Comparison of ENCODE assay signal across 8 cellular contexts in genomic region chr19:7924651-7925170, GRCh38. TPM values are rescaled to one million over a fixed set of nuclear protein-coding genes. Genes with fewer than 3 reads are reported as not detected.
DNase-seq lines count a peak whose midpoint lies in the region; ATAC-seq and TF ChIP-seq lines count a peak whose summit lies in the region.

No MANE protein-coding gene starts in this region.

- H3F3A ChIP-seq in neural cell (ENCODE audit: insufficient read depth, low read length, poor library complexity, severe bottlenecking) = no peaks in the 10 kb centered on the region

- H3K27me3 ChIP-seq in left ventricle myocardium inferior (ENCODE audit: low read depth) = no peaks in the 10 kb centered on the region
- H3K27me3 ChIP-seq in dorsolateral prefrontal cortex = no peaks in the 10 kb centered on the region
- no peaks in the 10 kb centered on the region for H3K27me3 ChIP-seq in neural cell (ENCODE audit: insufficient read depth, low read depth, low read length)

- H3K36me3 ChIP-seq in left ventricle myocardium inferior = peaks cover 15% of the 10 kb centered on the region
- no peaks in the 10 kb centered on the region for H3K36me3 ChIP-seq in neural cell (ENCODE audit: insufficient read depth, low read length)

- H3K9me3 ChIP-seq in left ventricle myocardium inferior (replicated peaks) = no peaks in the 10 kb centered on the region
- no peaks in the 10 kb centered on the region for H3K9me3 ChIP-seq in neural cell (ENCODE audit: low read length)

- no peak for DNase-seq in left ventricle myocardium inferior
- DNase-seq in left ventricle myocardium superior = no peak
- DNase-seq in dorsolateral prefrontal cortex = peak in 1 of 10 donors; percentile 42
- DNase-seq in NCI-H146 treated with DMSO at 0.1 percent for 48 hours (lab: John Stamatoyannopoulos, UW; ENCODE audit: unreplicated experiment) = no peak
- DNase-seq in RWPE1 (ENCODE audit: low spot score) = no peak
- DNase-seq in GOT3 (lab: John Stamatoyannopoulos, UW) = no peak

- peak overlapping the region; percentile 48 for H3K4me2 ChIP-seq in neural cell (ENCODE audit: low read length)

- ATAC-seq in left ventricle myocardium superior (no peak), HG02938 (IDR thresholded peaks at IDR 0.05; ENCODE audit: unreplicated experiment) (no peak)

- CTCF ChIA-PET in RWPE1 (lab: Yijun Ruan, JAX) = interaction anchor here (0.6 kb wide), 1 partner anchor 161 kb away, joined by 5 read pairs; no protein-coding TSS in a partner anchor

- no peaks in the 10 kb centered on the region for H3K9me2 ChIP-seq in neural cell (ENCODE audit: insufficient read depth, low read length)

- H3K4me1 ChIP-seq in left ventricle myocardium inferior = peaks cover 71% of the 10 kb centered on the region

- no peak for TF ChIP-seq EP300 in neural cell (conservative IDR thresholded peaks at IDR 0.05; ENCODE audit: poor library complexity, severe bottlenecking)

- no peak for TF ChIP-seq CTCF in left ventricle myocardium inferior (IDR thresholded peaks at IDR 0.05; ENCODE audit: borderline replicate concordance)
- TF ChIP-seq CTCF in dorsolateral prefrontal cortex (IDR thresholded peaks at IDR 0.05 in 54 of 56, conservative IDR thresholded peaks at IDR 0.05 in 2 of 56; ENCODE audit: low read depth in 1 of 56, partially characterized antibody in 56 of 56) = no peak
- TF ChIP-seq CTCF in neural cell (IDR thresholded peaks at IDR 0.05; ENCODE audit: poor library complexity, severe bottlenecking) = no peak
- TF ChIP-seq CTCF in RWPE1 (conservative IDR thresholded peaks at IDR 0.05; ENCODE audit: low read depth) = no peak

- POLR2A ChIA-PET in RWPE1 (lab: Yijun Ruan, JAX; ENCODE audit: low non-redundant PET) = no interaction called here

- peaks cover 10% of the 10 kb centered on the region for H4K20me1 ChIP-seq in neural cell (ENCODE audit: insufficient read depth)

- H3K79me2 ChIP-seq in neural cell (replicated peaks; ENCODE audit: insufficient read depth, low read length) = peaks cover 14% of the 10 kb centered on the region

- no peak for TF ChIP-seq RAD21 in neural cell (conservative IDR thresholded peaks at IDR 0.05)

- no peak overlapping the region for H2AFZ ChIP-seq in neural cell (ENCODE audit: low read depth, low read length)

- intact Hi-C loops in left ventricle myocardium inferior (cut with micrococcal nuclease) = no loop called here
- intact Hi-C loops in left ventricle myocardium superior (cut with micrococcal nuclease) = no loop called here
- intact Hi-C loops in dorsolateral prefrontal cortex (cut with DNase I) = loop anchor here in 1 of 2 donors (5.0 to 10.0 kb wide), 3 partner anchors 57 to 240 kb away; partner anchors contain the start of gene TRAPPC5

- peak overlapping the region; percentile 89 for H3K9ac ChIP-seq in neural cell (ENCODE audit: low read length)

- no peak overlapping the region for H3K27ac ChIP-seq in left ventricle myocardium inferior (replicated peaks)
- peak overlapping the region in 39 of 59 donors; percentile 1 to 89 (median 62) for H3K27ac ChIP-seq in dorsolateral prefrontal cortex
- H3K27ac ChIP-seq in neural cell (ENCODE audit: low read length) = peak overlapping the region; percentile 65
- H3K27ac ChIP-seq in RWPE1 = no peak overlapping the region; the same call in 1 of the 2 replicates

- H3K4me3 ChIP-seq in left ventricle myocardium inferior (peak overlapping the region; percentile 65), dorsolateral prefrontal cortex (peak overlapping the region in 56 of 59 donors; percentile 24 to 74 (median 54)), neural cell (ENCODE audit: low read length) (peak overlapping the region; percentile 70)

TF ChIP-seq in neural cell, 6 proteins besides CTCF, POLR2A, EP300 and RAD21:
- TF ChIP-seq MXI1 (conservative IDR thresholded peaks at IDR 0.05; ENCODE audit: poor library complexity, severe bottlenecking) = no peak
- no peak for TF ChIP-seq EZH2 (IDR thresholded peaks at IDR 0.05; ENCODE audit: borderline replicate concordance, insufficient read depth, low read length, poor library complexity, severe bottlenecking)
- TF ChIP-seq TAF1 (IDR thresholded peaks at IDR 0.05; ENCODE audit: low read depth) = no peak
- TF ChIP-seq POLR2AphosphoS5 (IDR thresholded peaks at IDR 0.05) = no peak
- TF ChIP-seq, protein P1, sequence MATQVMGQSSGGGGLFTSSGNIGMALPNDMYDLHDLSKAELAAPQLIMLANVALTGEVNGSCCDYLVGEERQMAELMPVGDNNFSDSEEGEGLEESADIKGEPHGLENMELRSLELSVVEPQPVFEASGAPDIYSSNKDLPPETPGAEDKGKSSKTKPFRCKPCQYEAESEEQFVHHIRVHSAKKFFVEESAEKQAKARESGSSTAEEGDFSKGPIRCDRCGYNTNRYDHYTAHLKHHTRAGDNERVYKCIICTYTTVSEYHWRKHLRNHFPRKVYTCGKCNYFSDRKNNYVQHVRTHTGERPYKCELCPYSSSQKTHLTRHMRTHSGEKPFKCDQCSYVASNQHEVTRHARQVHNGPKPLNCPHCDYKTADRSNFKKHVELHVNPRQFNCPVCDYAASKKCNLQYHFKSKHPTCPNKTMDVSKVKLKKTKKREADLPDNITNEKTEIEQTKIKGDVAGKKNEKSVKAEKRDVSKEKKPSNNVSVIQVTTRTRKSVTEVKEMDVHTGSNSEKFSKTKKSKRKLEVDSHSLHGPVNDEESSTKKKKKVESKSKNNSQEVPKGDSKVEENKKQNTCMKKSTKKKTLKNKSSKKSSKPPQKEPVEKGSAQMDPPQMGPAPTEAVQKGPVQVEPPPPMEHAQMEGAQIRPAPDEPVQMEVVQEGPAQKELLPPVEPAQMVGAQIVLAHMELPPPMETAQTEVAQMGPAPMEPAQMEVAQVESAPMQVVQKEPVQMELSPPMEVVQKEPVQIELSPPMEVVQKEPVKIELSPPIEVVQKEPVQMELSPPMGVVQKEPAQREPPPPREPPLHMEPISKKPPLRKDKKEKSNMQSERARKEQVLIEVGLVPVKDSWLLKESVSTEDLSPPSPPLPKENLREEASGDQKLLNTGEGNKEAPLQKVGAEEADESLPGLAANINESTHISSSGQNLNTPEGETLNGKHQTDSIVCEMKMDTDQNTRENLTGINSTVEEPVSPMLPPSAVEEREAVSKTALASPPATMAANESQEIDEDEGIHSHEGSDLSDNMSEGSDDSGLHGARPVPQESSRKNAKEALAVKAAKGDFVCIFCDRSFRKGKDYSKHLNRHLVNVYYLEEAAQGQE (IDR thresholded peaks at IDR 0.05; ENCODE audit: borderline replicate concordance) = no peak
- TF ChIP-seq SMC3 (conservative IDR thresholded peaks at IDR 0.05; ENCODE audit: poor library complexity) = no peak

RNA-seq across cellular contexts. Expression of gene CTXN1, which starts 1.2 kb away (rescaled TPM):
- total RNA-seq in left ventricle myocardium inferior = 0.22 TPM
- 0.20 TPM for total RNA-seq in left ventricle myocardium superior
- total RNA-seq in dorsolateral prefrontal cortex = 100 to 1,000 TPM in 78 of 120 experiments, 10 to 100 TPM in 42; 38.0 to 212 (median 112) TPM
- 24.7 and 34.1 TPM in 2 replicates for polyA plus RNA-seq in neural cell
- 34.8 and 39.0 TPM in 2 replicates for polyA minus RNA-seq in neural cell

RNA-seq across cellular contexts. Expression of gene SNAPC2, which starts 4.6 kb away (rescaled TPM):
- 9.8 TPM for total RNA-seq in left ventricle myocardium inferior
- total RNA-seq in left ventricle myocardium superior = 9.7 TPM
- total RNA-seq in dorsolateral prefrontal cortex = 10 to 100 TPM; 11.3 to 27.9 (median 16.9) TPM
- 12.8 and 13.2 TPM in 2 replicates for polyA plus RNA-seq in neural cell
- polyA minus RNA-seq in neural cell = 10.5 and 11.3 TPM in 2 replicates

RNA-seq across cellular contexts. Expression of gene TGFBR3L, which starts 10.1 kb away (rescaled TPM):
- total RNA-seq in left ventricle myocardium inferior (8.2 TPM), left ventricle myocardium superior (11.4 TPM), dorsolateral prefrontal cortex (10 to 100 TPM in 119 of 120 experiments, 1 to 10 TPM in 1; 9.8 to 66.3 (median 34.6) TPM)
- polyA plus RNA-seq in neural cell = not detected in 2 replicates
- polyA minus RNA-seq in neural cell = not detected in 2 replicates

RNA-seq across cellular contexts. Expression of gene TIMM44, which starts 18.8 kb away (rescaled TPM):
- total RNA-seq in left ventricle myocardium inferior = 89.1 TPM
- 115 TPM for total RNA-seq in left ventricle myocardium superior
- total RNA-seq in dorsolateral prefrontal cortex = 100 to 1,000 TPM in 1 of 120 experiments, 10 to 100 TPM in 119; 34.5 to 109 (median 53.7) TPM
- polyA plus RNA-seq in neural cell = 48.3 and 56.7 TPM in 2 replicates
- polyA minus RNA-seq in neural cell = 37.3 and 39.7 TPM in 2 replicates

RNA-seq across cellular contexts. Expression of gene MAP2K7, which starts 21.0 kb away (rescaled TPM):
- 24.2 TPM for total RNA-seq in left ventricle myocardium inferior
- total RNA-seq in left ventricle myocardium superior = 30.4 TPM
- 10 to 100 TPM; 28.0 to 51.9 (median 39.4) TPM for total RNA-seq in dorsolateral prefrontal cortex
- 9.2 and 13.4 TPM in 2 replicates for polyA plus RNA-seq in neural cell
- polyA minus RNA-seq in neural cell = 9.7 and 10.3 TPM in 2 replicates

Comparison
In these comparisons a context has a peak if more than half of its experiments do, and no peak if none do; other contexts are left out.
1. H3K27ac ChIP-seq: peak in dorsolateral prefrontal cortex (39 of 59) and neural cell (single experiment); none in left ventricle myocardium inferior (single experiment) and RWPE1 (single experiment).
2. RNA of gene CTXN1, which starts 1.2 kb away (total RNA-seq): 38.0 to 212 TPM in dorsolateral prefrontal cortex; 0.22 TPM in left ventricle myocardium inferior (single experiment) and 0.20 TPM in left ventricle myocardium superior (single experiment); every median in the first group is over 10 times any median in the second.
3. Peak in every context shown above with its lines, with median percentiles within 50 percentile points of each other: H3K4me3 ChIP-seq.